In the genomic region with DNA sequence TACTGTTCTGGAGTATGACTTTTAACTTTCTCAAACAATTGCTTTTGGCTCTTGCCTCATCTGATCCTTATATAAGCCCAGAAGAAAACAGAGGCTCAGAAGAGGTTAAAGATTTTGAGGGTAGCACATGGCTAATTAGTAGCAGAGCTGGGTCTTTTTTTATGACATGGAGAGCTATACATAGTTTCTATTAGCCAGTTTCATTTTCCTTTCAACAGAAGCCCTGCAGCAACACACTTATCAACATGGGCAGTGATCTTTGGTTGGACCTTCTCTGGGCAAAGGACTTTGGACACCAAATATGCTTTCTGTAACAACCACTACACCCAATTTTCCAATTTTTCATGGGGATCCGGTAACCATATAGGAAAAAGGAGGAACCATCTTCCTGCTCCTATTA, we compare ENCODE assay signal across 14 cellular contexts.
DNase-seq lines count a peak whose midpoint lies in the region; ATAC-seq and TF ChIP-seq lines count a peak whose summit lies in the region.
"Had no signal": no experiment of that assay in that cellular context is flagged by ENCODE, and none has a peak within 500 bp of the region (broad histone marks: within the 10 kb centered on the region; RNA-seq: fewer than 3 reads in every experiment).

No MANE protein-coding gene starts in this region.

- H3K27me3 Mint-ChIP-seq in activated T-helper 17 cell treated with anti-CD3 and anti-CD28 coated beads, Interleukin-2, amount 50 U/mL, for 72 hours: peaks cover 6% of the 10 kb centered on the region
- H3K27me3 Mint-ChIP-seq in activated T-helper 1 cell treated with anti-CD3 and anti-CD28 coated beads, Interleukin-12 subunit alpha, Interleukin-12 subunit beta, Interleukin-2, Interleukin-4 antibody, amounts not matched to agents 30 ng/mL and 10 ng/mL and 1 ng/mL, durations not matched to agents 14 hours and 24 hours and 36 hours (ENCODE audit: insufficient read depth): no peaks in the 10 kb centered on the region

- H3K4me3 Mint-ChIP-seq in activated T-helper 17 cell treated with anti-CD3 and anti-CD28 coated beads, Interleukin-2, amount 50 U/mL, for 72 hours: no peak overlapping the region
- H3K4me3 Mint-ChIP-seq in activated T-helper 1 cell treated with anti-CD3 and anti-CD28 coated beads, Interleukin-12 subunit alpha, Interleukin-12 subunit beta, Interleukin-2, Interleukin-4 antibody, amounts not matched to agents 30 ng/mL and 10 ng/mL and 1 ng/mL, durations not matched to agents 14 hours and 24 hours and 36 hours: no peak overlapping the region

- DNase-seq in GM13977 (ENCODE audit: low spot score): peak; percentile 17
- no peak for DNase-seq in posterior vena cava (ENCODE audit: low spot score)
- no peak for DNase-seq in activated T-helper 1 cell treated with anti-CD3 and anti-CD28 coated beads, Interleukin-12 subunit alpha, Interleukin-12 subunit beta, Interleukin-2, Interleukin-4 antibody, amounts not matched to agents 30 ng/mL and 10 ng/mL and 1 ng/mL, durations not matched to agents 14 hours and 24 hours and 36 hours (ENCODE audit: low spot score)
- no peak for DNase-seq in NCI-H2029 (lab: John Stamatoyannopoulos, UW)
- DNase-seq: aorta; DMS 273 treated with DMSO at 0.1 percent for 48 hours; head of caudate nucleus; NCI-H2029 treated with DMSO at 0.1 percent for 48 hours; stimulated activated CD4-positive, alpha-beta T cell treated with anti-CD3 and anti-CD28 coated beads, Interleukin-4, amount 100 ng/mL, for 1 hour; T1000 had no signal

- no peaks in the 10 kb centered on the region for H3K36me3 Mint-ChIP-seq in activated T-helper 17 cell treated with anti-CD3 and anti-CD28 coated beads, Interleukin-2, amount 50 U/mL, for 72 hours (ENCODE audit: low read depth)
- H3K36me3 Mint-ChIP-seq in activated T-helper 1 cell treated with anti-CD3 and anti-CD28 coated beads, Interleukin-12 subunit alpha, Interleukin-12 subunit beta, Interleukin-2, Interleukin-4 antibody, amounts not matched to agents 30 ng/mL and 10 ng/mL and 1 ng/mL, durations not matched to agents 14 hours and 24 hours and 36 hours (ENCODE audit: low read depth): no peaks in the 10 kb centered on the region

- H3K9me3 Mint-ChIP-seq in activated T-helper 17 cell treated with anti-CD3 and anti-CD28 coated beads, Interleukin-2, amount 50 U/mL, for 72 hours: no peaks in the 10 kb centered on the region
- no peaks in the 10 kb centered on the region for H3K9me3 Mint-ChIP-seq in activated T-helper 1 cell treated with anti-CD3 and anti-CD28 coated beads, Interleukin-12 subunit alpha, Interleukin-12 subunit beta, Interleukin-2, Interleukin-4 antibody, amounts not matched to agents 30 ng/mL and 10 ng/mL and 1 ng/mL, durations not matched to agents 14 hours and 24 hours and 36 hours

- ATAC-seq in GM19395 (IDR thresholded peaks at IDR 0.05; ENCODE audit: unreplicated experiment) (peak; percentile 80), HG02759 (IDR thresholded peaks at IDR 0.05; ENCODE audit: unreplicated experiment) (peak; percentile 69), HG03378 (IDR thresholded peaks at IDR 0.05; ENCODE audit: unreplicated experiment) (peak; percentile 89)
- no peak for ATAC-seq in activated T-helper 17 cell treated with anti-CD3 and anti-CD28 coated beads, Interleukin-2, amount 50 U/mL, for 72 hours (replicated peaks)

- TF ChIP-seq CTCF in GM13977 (IDR thresholded peaks at IDR 0.05; ENCODE audit: extremely low read depth, insufficient read depth, missing control alignments): no peak

- H3K4me1 Mint-ChIP-seq in activated T-helper 17 cell treated with anti-CD3 and anti-CD28 coated beads, Interleukin-2, amount 50 U/mL, for 72 hours: no peaks in the 10 kb centered on the region
- H3K4me1 Mint-ChIP-seq in activated T-helper 1 cell treated with anti-CD3 and anti-CD28 coated beads, Interleukin-12 subunit alpha, Interleukin-12 subunit beta, Interleukin-2, Interleukin-4 antibody, amounts not matched to agents 30 ng/mL and 10 ng/mL and 1 ng/mL, durations not matched to agents 14 hours and 24 hours and 36 hours (ENCODE audit: low read depth): no peaks in the 10 kb centered on the region

- intact Hi-C loops in posterior vena cava (cut with DNase I): loop anchor here in 1 of 2 donors (10.0 kb wide), 1 partner anchor 581 kb away; no protein-coding TSS in a partner anchor
- intact Hi-C loops in activated T-helper 1 cell treated with anti-CD3 and anti-CD28 coated beads, Interleukin-12 subunit alpha, Interleukin-12 subunit beta, Interleukin-2, Interleukin-4 antibody, amounts not matched to agents 30 ng/mL and 10 ng/mL and 1 ng/mL, durations not matched to agents 14 hours and 24 hours and 36 hours (cut with micrococcal nuclease): no loop called here

- in situ Hi-C loops in GM13977 (cut with MboI; ENCODE audit: low pct_unique_long_range_greater_than_20kb, low sequenced_read_pairs, unreplicated experiment): no loop called here

- H3K27ac Mint-ChIP-seq in activated T-helper 17 cell treated with anti-CD3 and anti-CD28 coated beads, Interleukin-2, amount 50 U/mL, for 72 hours: no peak overlapping the region
- no peak overlapping the region for H3K27ac Mint-ChIP-seq in activated T-helper 1 cell treated with anti-CD3 and anti-CD28 coated beads, Interleukin-12 subunit alpha, Interleukin-12 subunit beta, Interleukin-2, Interleukin-4 antibody, amounts not matched to agents 30 ng/mL and 10 ng/mL and 1 ng/mL, durations not matched to agents 14 hours and 24 hours and 36 hours
